In the genomic region with DNA sequence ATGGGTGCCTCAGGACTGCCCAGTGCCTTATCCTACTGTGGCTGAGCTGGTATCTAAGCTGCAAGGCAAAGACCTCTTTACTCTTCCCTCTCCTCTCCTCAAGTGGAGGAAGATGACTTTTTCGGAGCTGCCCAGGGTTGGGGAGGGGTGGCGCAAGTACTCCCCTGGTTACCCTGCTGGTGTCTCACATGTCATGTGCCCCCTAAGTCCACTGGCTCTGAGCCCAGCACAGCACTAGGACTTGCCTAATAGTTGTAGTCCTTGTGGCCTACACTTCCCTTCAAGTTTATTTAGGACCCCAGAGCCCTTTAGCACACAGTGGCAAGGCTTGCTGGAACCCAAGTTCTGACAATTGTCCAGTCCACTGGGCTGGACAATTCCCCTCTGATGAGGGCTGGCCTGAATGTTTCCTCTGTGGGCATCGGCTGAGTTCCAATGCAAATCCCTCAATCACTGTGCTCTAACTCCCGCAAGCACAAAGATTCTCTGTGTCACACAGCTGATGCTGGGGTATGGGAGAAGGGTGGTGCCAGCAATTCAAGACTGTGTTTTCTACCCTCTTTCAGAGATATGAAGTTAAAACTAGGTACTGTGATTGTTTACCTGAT, we compare ENCODE assay signal across 25 cellular contexts.
DNase-seq lines count a peak whose midpoint lies in the region; ATAC-seq and TF ChIP-seq lines count a peak whose summit lies in the region.
"Had no signal": no experiment of that assay in that cellular context is flagged by ENCODE, and none has a peak within 500 bp of the region (broad histone marks: within the 10 kb centered on the region; RNA-seq: fewer than 3 reads in every experiment).

No MANE protein-coding gene starts in this region.

- H2AFZ ChIP-seq in mesenchymal stem cell (ENCODE audit: low read depth, low read length) = no peak overlapping the region

- peak overlapping the region; percentile 53 to 97 (median 91) for H3K27ac ChIP-seq in dorsolateral prefrontal cortex
- H3K27ac ChIP-seq in mesenchymal stem cell (ENCODE audit: low read length, poor library complexity, severe bottlenecking) = no peak overlapping the region
- peak overlapping the region; percentile 89 for H3K27ac ChIP-seq in substantia nigra (ENCODE audit: low read depth, low read length, poor library complexity, severe bottlenecking)
- H3K27ac ChIP-seq in ascending aorta = no peak overlapping the region
- H3K27ac ChIP-seq: stomach, upper lobe of left lung had no signal

- H4K91ac ChIP-seq in mesenchymal stem cell (ENCODE audit: low read length) = no peak overlapping the region

- H3K14ac ChIP-seq in mesenchymal stem cell (ENCODE audit: low read length in 2 of 2) = no peak overlapping the region

- peaks cover 18% of the 10 kb centered on the region for H3K79me1 ChIP-seq in mesenchymal stem cell (replicated peaks; ENCODE audit: low read length, poor library complexity, severe bottlenecking)

- intact Hi-C loops in dorsolateral prefrontal cortex (cut with DNase I) = loop anchor here (2.0 to 10.0 kb wide), 4 partner anchors 39 to 91 kb away; partner anchors contain the start of genes GNL3 (in 2 of the 2), PBRM1 (in 2 of the 2) and UQCC5 (in 2 of the 2)
- intact Hi-C loops in ascending aorta (cut with DNase I) = no loop called here

- no peak overlapping the region for H3K9ac ChIP-seq in mesenchymal stem cell (ENCODE audit: low read length)

- no peak overlapping the region for H3K18ac ChIP-seq in mesenchymal stem cell (ENCODE audit: low read depth in 1 of 2, low read length in 2 of 2)

- H2AK5ac ChIP-seq in mesenchymal stem cell (ENCODE audit: low read length, severe bottlenecking) = no peak overlapping the region

- no peak overlapping the region for H3K27ac Mint-ChIP-seq in T-helper 17 cell
- H3K27ac Mint-ChIP-seq: activated naive CD4-positive, alpha-beta T cell treated with anti-CD3 and anti-CD28 coated beads, Interleukin-2, amount 50 U/mL, for 72 hours; activated T-helper 2 cell treated with anti-CD3 and anti-CD28 coated beads, Interferon-gamma antibody, Interleukin-2, Interleukin-4, amounts not matched to agents 10 μg/mL and 5 μg/mL and 100 μg/mL, durations not matched to agents 14 hours and 24 hours and 36 hours had no signal

- 100% methylated on average over 3 of the region's 4 CpGs for WGBS in mesenchymal stem cell

- H3K4ac ChIP-seq in mesenchymal stem cell (ENCODE audit: low read depth in 1 of 2, low read length in 2 of 2) = no peak overlapping the region

- peaks cover 4% of the 10 kb centered on the region for H3K4me1 Mint-ChIP-seq in T-helper 17 cell

- peak overlapping the region in 17 of 59 donors; percentile 2 to 46 (median 16) for H3K4me3 ChIP-seq in dorsolateral prefrontal cortex
- no peak overlapping the region for H3K4me3 ChIP-seq in mesenchymal stem cell (ENCODE audit: insufficient read depth in 1 of 2, low read depth in 1 of 2, low read length in 2 of 2)
- H3K4me3 ChIP-seq in ascending aorta = no peak overlapping the region
- H3K4me3 ChIP-seq: lung, MG63, stomach, upper lobe of left lung had no signal

- H3K23ac ChIP-seq in mesenchymal stem cell (ENCODE audit: low read length in 2 of 2) = no peak overlapping the region

- H3K36me3 ChIP-seq in mesenchymal stem cell (ENCODE audit: control insufficient read depth in 1 of 2, insufficient read depth in 2 of 2, low read depth in 1 of 2, low read length in 2 of 2) = peaks cover 24 to 63% of the 10 kb centered on the region in 2 experiments
- peaks cover 15 to 43% of the 10 kb centered on the region in 2 donors for H3K36me3 ChIP-seq in ascending aorta

- DNase-seq in T-helper 17 cell (no peak), dorsolateral prefrontal cortex (peak; percentile 19 to 87 (median 80)), mesenchymal stem cell (no peak), substantia nigra (lab: John Stamatoyannopoulos, UW) (peak; percentile 4 to 92 (median 77)), ascending aorta (ENCODE audit: low spot score in 2 of 2) (no peak), NCI-H187 treated with DMSO at 0.1 percent for 48 hours (lab: John Stamatoyannopoulos, UW) (no peak), glomerular visceral epithelial cell (ENCODE audit: extremely low spot score) (no peak)
- DNase-seq: ACHN; activated CD4-positive, alpha-beta T cell treated with anti-CD3 and anti-CD28 coated beads, Interleukin-2, amount 50 U/mL, for 4 hours; activated CD4-positive, CD25-positive, alpha-beta regulatory T cell; activated CD8-positive, alpha-beta memory T cell treated with anti-CD3 and anti-CD28 coated beads, Interleukin-2, amount 50 U/mL, for 48 hours; cerebellar nuclear complex; KG1; kidney glomerular epithelial cell; MG63; NCI-H2081 treated with DMSO at 0.1 percent for 48 hours; NCI-H226; NCI-H748 treated with DMSO at 0.1 percent for 48 hours; SIG-M5; stomach had no signal

- no peak for ATAC-seq in T-helper 17 cell
- no peak for ATAC-seq in HG02759 (IDR thresholded peaks at IDR 0.05; ENCODE audit: unreplicated experiment)
- ATAC-seq: activated naive CD4-positive, alpha-beta T cell treated with anti-CD3 and anti-CD28 coated beads, Interleukin-2, amount 50 U/mL, for 72 hours had no signal

- H3K36me3 Mint-ChIP-seq in T-helper 17 cell (ENCODE audit: low read depth) = no peaks in the 10 kb centered on the region

- no peak overlapping the region for H2BK15ac ChIP-seq in mesenchymal stem cell (ENCODE audit: low read depth, poor library complexity, severe bottlenecking)

- H2BK120ac ChIP-seq in mesenchymal stem cell (ENCODE audit: low read depth, low read length) = no peak overlapping the region

- H2BK12ac ChIP-seq in mesenchymal stem cell (ENCODE audit: low read length in 2 of 2) = no peak overlapping the region

- H3K4me3 Mint-ChIP-seq in T-helper 17 cell = peak overlapping the region; percentile 0

- H3K9me3 ChIP-seq in T-helper 17 cell (ENCODE audit: control insufficient read depth, low read length, poor library complexity, severe bottlenecking) (peaks cover 5% of the 10 kb centered on the region), mesenchymal stem cell (ENCODE audit: control insufficient read depth, low read length) (peaks cover 19% of the 10 kb centered on the region), ascending aorta (peaks cover 0 to 8% of the 10 kb centered on the region in 2 donors)
- H3K9me3 ChIP-seq: MG63 had no signal

- peak overlapping the region; percentile 69 for H4K8ac ChIP-seq in mesenchymal stem cell (ENCODE audit: low read length)

- H2BK5ac ChIP-seq in mesenchymal stem cell (ENCODE audit: low read depth, low read length, poor library complexity, severe bottlenecking) = no peak overlapping the region

- H3K4me1 ChIP-seq in mesenchymal stem cell (ENCODE audit: control insufficient read depth, insufficient read depth, low read depth, low read length) (no peaks in the 10 kb centered on the region), ascending aorta (no peaks in the 10 kb centered on the region)
- H3K4me1 ChIP-seq: stomach, upper lobe of left lung had no signal

- H3K27me3 Mint-ChIP-seq in T-helper 17 cell = no peaks in the 10 kb centered on the region

- no peak overlapping the region for H3K4me2 ChIP-seq in mesenchymal stem cell (ENCODE audit: low read length, poor library complexity, severe bottlenecking)

- TF ChIP-seq CTCF in dorsolateral prefrontal cortex (IDR thresholded peaks at IDR 0.05 in 54 of 56, conservative IDR thresholded peaks at IDR 0.05 in 2 of 56; ENCODE audit: low read depth in 1 of 56, partially characterized antibody in 56 of 56) (peak in 16 of 56 donors; percentile 7 to 39 (median 20)), ascending aorta (IDR thresholded peaks at IDR 0.05) (no peak)

- H3K27me3 ChIP-seq in dorsolateral prefrontal cortex (no peaks in the 10 kb centered on the region), mesenchymal stem cell (ENCODE audit: control insufficient read depth in 1 of 2, insufficient read depth in 1 of 2, low read length in 2 of 2) (no peaks in the 10 kb centered on the region), ascending aorta (no peaks in the 10 kb centered on the region)
- H3K27me3 ChIP-seq: MG63, stomach, upper lobe of left lung had no signal

Comparison
In these comparisons a context has a peak if more than half of its experiments do, and no peak if none do; other contexts are left out.
1. DNase-seq: peak in dorsolateral prefrontal cortex (10 of 10) and substantia nigra (49 of 49); none in T-helper 17 cell (0 of 3), mesenchymal stem cell (single experiment), ascending aorta (0 of 2), NCI-H187 treated with DMSO at 0.1 percent for 48 hours (single experiment) and glomerular visceral epithelial cell (single experiment).
2. H3K27ac ChIP-seq: peak in dorsolateral prefrontal cortex (59 of 59) and substantia nigra (single experiment); none in mesenchymal stem cell (single experiment) and ascending aorta (0 of 2).